8 cellular contexts compared by ENCODE assay signal in genomic region chr6:128725271-128726233, GRCh38.
DNase-seq lines count a peak whose midpoint lies in the region; ATAC-seq, FAIRE-seq and TF ChIP-seq lines count a peak whose summit lies in the region.

No MANE protein-coding gene starts in this region.

- no peaks in the 10 kb centered on the region for H3K4me1 ChIP-seq in HEK293 (ENCODE audit: control insufficient read depth, insufficient read depth, low read length)
- H3K4me1 ChIP-seq in pancreas: no peaks in the 10 kb centered on the region

- DNase-seq in NCI-H2227 (lab: John Stamatoyannopoulos, UW; ENCODE audit: unreplicated experiment) (peak; percentile 11), NCI-H2227 treated with DMSO at 0.1 percent for 48 hours (lab: John Stamatoyannopoulos, UW) (no peak), RWPE1 (ENCODE audit: low spot score) (peak; percentile 38), epithelial cell of proximal tubule (ENCODE audit: low read depth) (no peak), pancreas (no peak), posterior vena cava (ENCODE audit: low spot score) (no peak)

- H3K27ac ChIP-seq in HEK293 (ENCODE audit: extremely low read depth, low read depth, low read length) (no peak overlapping the region), RWPE1 (no peak overlapping the region), pancreas (no peak overlapping the region)

- H3K4me3 ChIP-seq in HEK293 (ENCODE audit: low read depth, low read length): no peak overlapping the region
- H3K4me3 ChIP-seq in epithelial cell of proximal tubule (ENCODE audit: low read depth, low read length): no peak overlapping the region
- no peak overlapping the region for H3K4me3 ChIP-seq in pancreas

- TF ChIP-seq CTCF in HEK293 (tag by site-specific recombination; IDR thresholded peaks at IDR 0.05) (peak; percentile 18; the same call in 1 of the 2 replicates), RWPE1 (conservative IDR thresholded peaks at IDR 0.05; ENCODE audit: low read depth) (peak; percentile 54), epithelial cell of proximal tubule (conservative IDR thresholded peaks at IDR 0.05; ENCODE audit: low read depth, low read length) (peak; percentile 73), pancreas (IDR thresholded peaks at IDR 0.05) (peak in 3 of 4 donors; percentile 15 to 52 (median 47))

- 19 to 20% methylated on average over 3 of the region's 3 CpGs for WGBS in pancreas, 2 donors

- H3K9me3 ChIP-seq in HEK293 (ENCODE audit: control insufficient read depth, insufficient read depth, low read depth, low read length) (no peaks in the 10 kb centered on the region), pancreas (no peaks in the 10 kb centered on the region)

- POLR2A ChIA-PET in HEK293 (lab: Yijun Ruan, JAX) (no interaction called here), RWPE1 (lab: Yijun Ruan, JAX; ENCODE audit: low non-redundant PET) (no interaction called here)

- ATAC-seq in pancreas (peak in 2 of 4 donors; percentile 51 to 53), HG03460 (IDR thresholded peaks at IDR 0.05; ENCODE audit: unreplicated experiment) (no peak)

- H3K36me3 ChIP-seq in HEK293 (ENCODE audit: control insufficient read depth in 2 of 2, insufficient read depth in 1 of 2, low read length in 2 of 2) (no peaks in the 10 kb centered on the region), pancreas (no peaks in the 10 kb centered on the region)

- H3K27me3 ChIP-seq in pancreas: no peaks in the 10 kb centered on the region

- FAIRE-seq in pancreas (lab: Jason Lieb, UNC): peak; percentile 70

- CTCF ChIA-PET in HEK293 (lab: Yijun Ruan, JAX): interaction anchor here (0.6 to 2.5 kb wide), 29 partner anchors 8 to 1275 kb away, joined by 3 to 26 read pairs (median 3); no protein-coding TSS in a partner anchor
- CTCF ChIA-PET in RWPE1 (lab: Yijun Ruan, JAX): interaction anchor here (0.6 to 0.8 kb wide), 7 partner anchors 11 to 632 kb away, joined by 3 to 5 read pairs (median 3); no protein-coding TSS in a partner anchor

- intact Hi-C loops in pancreas (cut with DNase I) (no loop called here), posterior vena cava (cut with DNase I) (no loop called here)

TF ChIP-seq in HEK293, 187 proteins besides CTCF, POLR2A, EP300 and RAD21:
- TF ChIP-seq, protein P1, sequence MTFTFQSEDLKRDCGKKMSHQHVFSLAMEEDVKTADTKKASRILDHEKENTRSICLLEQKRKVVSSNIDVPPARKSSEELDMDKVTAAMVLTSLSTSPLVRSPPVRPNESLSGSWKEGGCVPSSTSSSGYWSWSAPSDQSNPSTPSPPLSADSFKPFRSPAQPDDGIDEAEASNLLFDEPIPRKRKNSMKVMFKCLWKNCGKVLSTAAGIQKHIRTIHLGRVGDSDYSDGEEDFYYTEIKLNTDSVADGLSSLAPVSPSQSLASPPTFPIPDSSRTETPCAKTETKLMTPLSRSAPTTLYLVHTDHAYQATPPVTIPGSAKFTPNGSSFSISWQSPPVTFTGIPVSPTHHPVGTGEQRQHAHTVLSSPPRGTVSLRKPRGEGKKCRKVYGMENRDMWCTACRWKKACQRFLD (tag by site-specific recombination; IDR thresholded peaks at IDR 0.05): no peak
- peak; percentile 37 for TF ChIP-seq ZNF654 (tag by site-specific recombination; IDR thresholded peaks at IDR 0.05; ENCODE audit: low read depth)
- 0 out of 2 replicates have a peak, but pooled peaks have one; percentile 22 for TF ChIP-seq ZNF660 (tag by site-specific recombination; IDR thresholded peaks at IDR 0.05)
- TF ChIP-seq MEIS1 (CRISPR knock-in tag; IDR thresholded peaks at IDR 0.05; ENCODE audit: borderline replicate concordance): peak; percentile 40; the same call in 1 of the 2 replicates
- TF ChIP-seq ZNF394 (tag by site-specific recombination; IDR thresholded peaks at IDR 0.05; ENCODE audit: borderline replicate concordance): no peak
- TF ChIP-seq ZNF692 (tag by site-specific recombination; IDR thresholded peaks at IDR 0.05): no peak
- TF ChIP-seq ZNF555 (tag by site-specific recombination; conservative IDR thresholded peaks at IDR 0.05): no peak
- TF ChIP-seq ZNF830 (tag by site-specific recombination; IDR thresholded peaks at IDR 0.05; ENCODE audit: low read depth): no peak
TF ChIP-seq in HEK293: peak in this region for 3.

Comparison
In these comparisons a context has a peak if more than half of its experiments do, and no peak if none do; other contexts are left out.
1. DNase-seq: peak in NCI-H2227 (single experiment) and RWPE1 (single experiment); none in NCI-H2227 treated with DMSO at 0.1 percent for 48 hours (single experiment), epithelial cell of proximal tubule (single experiment), pancreas (0 of 6) and posterior vena cava (single experiment).
2. CTCF ChIP-seq: peak in every context shown above with its lines; median percentile 73 in epithelial cell of proximal tubule; 54 in RWPE1; 47 in pancreas; 18 in HEK293.